12 cellular contexts compared by ENCODE assay signal in the genomic region with DNA sequence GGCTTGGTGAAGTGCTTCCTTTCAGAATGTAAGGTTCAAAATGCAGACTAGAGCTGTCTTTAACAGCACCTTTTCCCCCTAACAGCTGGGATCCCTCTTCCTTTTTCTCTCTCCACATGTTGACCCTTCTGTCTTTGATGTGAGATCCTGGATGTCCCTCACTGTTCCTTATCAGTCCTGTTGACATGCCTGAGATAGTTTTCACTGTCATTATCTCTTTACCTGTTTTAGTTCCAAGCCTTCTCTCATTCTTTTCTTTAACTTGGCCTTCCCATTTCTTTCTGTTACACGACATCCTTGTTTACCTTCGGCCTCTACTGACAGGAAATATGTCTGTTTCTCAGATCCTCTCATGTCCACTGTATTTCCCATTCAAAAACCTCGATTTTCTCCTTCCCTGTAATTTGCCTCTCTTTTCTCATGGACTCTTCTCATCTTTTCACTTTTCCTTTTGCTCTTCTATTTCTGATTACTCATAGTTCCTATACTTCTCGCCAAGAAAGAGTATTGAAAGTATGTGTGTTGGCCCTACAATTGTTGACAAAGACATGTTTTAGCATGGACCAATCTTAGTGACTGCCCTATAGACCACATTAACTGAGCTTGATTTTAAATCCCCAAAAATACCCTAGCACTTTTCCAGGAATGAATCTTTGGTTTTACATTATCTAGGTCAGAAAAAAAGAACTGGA. TPM values are rescaled to one million over a fixed set of nuclear protein-coding genes. Genes with fewer than 3 reads are reported as not detected.
DNase-seq lines count a peak whose midpoint lies in the region; ATAC-seq and TF ChIP-seq lines count a peak whose summit lies in the region.
"Had no signal": no experiment of that assay in that cellular context is flagged by ENCODE, and none has a peak within 500 bp of the region (broad histone marks: within the 10 kb centered on the region; RNA-seq: fewer than 3 reads in every experiment).

No MANE protein-coding gene starts in this region.

- H3K9me3 Mint-ChIP-seq in CD4-positive, CD25-positive, alpha-beta regulatory T cell: peaks cover 0 to 5% (median 0%) of the 10 kb centered on the region in 7 donors
- no peaks in the 10 kb centered on the region for H3K9me3 Mint-ChIP-seq in central memory CD8-positive, alpha-beta T cell

- peak overlapping the region in 1 of 3 donors; percentile 38 for H3K27ac Mint-ChIP-seq in CD4-positive, CD25-positive, alpha-beta regulatory T cell
- no peak overlapping the region for H3K27ac Mint-ChIP-seq in central memory CD8-positive, alpha-beta T cell (ENCODE audit: low read depth)

- 43% methylated on average over 4 of the region's 4 CpGs for WGBS in right lobe of liver (ENCODE audit: insufficient coverage, low coverage, low lambda C conversion rate, missing lambda C conversion rate)
- WGBS in heart right ventricle, 2 donors: 83 to 86% methylated on average over 4 of the region's 4 CpGs

- TF ChIP-seq POLR2A in right lobe of liver (IDR thresholded peaks at IDR 0.05): no peak

- TF ChIP-seq CTCF in right lobe of liver (IDR thresholded peaks at IDR 0.05): no peak
- TF ChIP-seq CTCF in heart right ventricle (IDR thresholded peaks at IDR 0.05): no peak

- peaks cover 21% of the 10 kb centered on the region for H3K4me1 ChIP-seq in CD4-positive, CD25-positive, alpha-beta regulatory T cell (ENCODE audit: control insufficient read depth, insufficient read depth, low read length, poor library complexity, severe bottlenecking)
- H3K4me1 ChIP-seq in right lobe of liver: peaks cover 0 to 48% (median 13%) of the 10 kb centered on the region in 4 donors
- peaks cover 3 to 20% (median 15%) of the 10 kb centered on the region in 9 donors for H3K4me1 ChIP-seq in heart right ventricle
- H3K4me1 ChIP-seq: BLaER1 had no signal

- H3K27ac ChIP-seq in CD4-positive, CD25-positive, alpha-beta regulatory T cell (ENCODE audit: insufficient read depth, low read length, poor library complexity, severe bottlenecking): no peak overlapping the region
- H3K27ac ChIP-seq in right lobe of liver: peak overlapping the region in 2 of 3 donors; percentile 54 to 69
- H3K27ac ChIP-seq in heart right ventricle: no peak overlapping the region
- H3K27ac ChIP-seq: BLaER1 had no signal

- no peak for DNase-seq in CD4-positive, CD25-positive, alpha-beta regulatory T cell
- DNase-seq in HT-29 (ENCODE audit: low spot score): peak; percentile 38
- DNase-seq in central memory CD8-positive, alpha-beta T cell (ENCODE audit: low spot score in 2 of 2): no peak
- no peak for DNase-seq in right lobe of liver
- DNase-seq in heart right ventricle: no peak
- no peak for DNase-seq in HPDE6-E6E7 (ENCODE audit: extremely low spot score)
- DNase-seq in stimulated activated CD4-positive, alpha-beta T cell treated with anti-CD3 and anti-CD28 coated beads, Interleukin-15, amount 100 ng/mL, for 24 hours: no peak
- DNase-seq: GDM1, SW 1271 had no signal

- H3K4me3 ChIP-seq in CD4-positive, CD25-positive, alpha-beta regulatory T cell (ENCODE audit: low read depth, low read length): no peak overlapping the region
- H3K4me3 ChIP-seq in right lobe of liver (peak overlapping the region; percentile 51 to 69 (median 58)), heart right ventricle (no peak overlapping the region)
- H3K4me3 ChIP-seq: BLaER1 had no signal

- H3K4me1 Mint-ChIP-seq in CD4-positive, CD25-positive, alpha-beta regulatory T cell: peaks cover 0 to 15% (median 11%) of the 10 kb centered on the region in 4 donors
- peaks cover 13% of the 10 kb centered on the region for H3K4me1 Mint-ChIP-seq in central memory CD8-positive, alpha-beta T cell

- peaks cover 19% of the 10 kb centered on the region for H3K27me3 Mint-ChIP-seq in CD4-positive, CD25-positive, alpha-beta regulatory T cell
- peaks cover 10% of the 10 kb centered on the region for H3K27me3 Mint-ChIP-seq in central memory CD8-positive, alpha-beta T cell

- H3K9me3 ChIP-seq in CD4-positive, CD25-positive, alpha-beta regulatory T cell (ENCODE audit: control insufficient read depth in 2 of 2, low read length in 2 of 2): no peaks in the 10 kb centered on the region
- H3K9me3 ChIP-seq in right lobe of liver (no peaks in the 10 kb centered on the region), heart right ventricle (no peaks in the 10 kb centered on the region)

- H3K36me3 Mint-ChIP-seq in CD4-positive, CD25-positive, alpha-beta regulatory T cell: no peaks in the 10 kb centered on the region
- no peaks in the 10 kb centered on the region for H3K36me3 Mint-ChIP-seq in central memory CD8-positive, alpha-beta T cell (ENCODE audit: insufficient read depth)

- peaks cover 58% of the 10 kb centered on the region for H3K27me3 ChIP-seq in CD4-positive, CD25-positive, alpha-beta regulatory T cell (ENCODE audit: control insufficient read depth, insufficient read depth, low read length)
- H3K27me3 ChIP-seq in right lobe of liver (no peaks in the 10 kb centered on the region), heart right ventricle (peaks cover 14 to 70% (median 58%) of the 10 kb centered on the region in 7 donors)

- peak overlapping the region; percentile 37 to 91 (median 78) for H3K4me3 Mint-ChIP-seq in CD4-positive, CD25-positive, alpha-beta regulatory T cell
- peak overlapping the region; percentile 33 for H3K4me3 Mint-ChIP-seq in central memory CD8-positive, alpha-beta T cell

- no peak for ATAC-seq in CD4-positive, CD25-positive, alpha-beta regulatory T cell (ENCODE audit: low read depth in 2 of 2)
- ATAC-seq in central memory CD8-positive, alpha-beta T cell (replicated peaks; ENCODE audit: extremely low read depth, poor library complexity, severe bottlenecking): no peak
- ATAC-seq in right lobe of liver (no peak), heart right ventricle (no peak), HG03354 (IDR thresholded peaks at IDR 0.05; ENCODE audit: poor library complexity, severe bottlenecking, unreplicated experiment) (no peak)

- no peaks in the 10 kb centered on the region for H3K36me3 ChIP-seq in CD4-positive, CD25-positive, alpha-beta regulatory T cell (ENCODE audit: control insufficient read depth, insufficient read depth, low read length)
- H3K36me3 ChIP-seq in right lobe of liver (no peaks in the 10 kb centered on the region), heart right ventricle (no peaks in the 10 kb centered on the region)

- intact Hi-C loops in right lobe of liver (cut with DNase I) (no loop called here), heart right ventricle (cut with DNase I) (no loop called here)

RNA-seq across cellular contexts. Expression of gene SOWAHB, which starts 1.2 kb away (rescaled TPM):
- not detected for total RNA-seq in CD4-positive, CD25-positive, alpha-beta regulatory T cell
- not detected for polyA plus RNA-seq in CD4-positive, CD25-positive, alpha-beta regulatory T cell
- total RNA-seq in HT-29 (2014; rRNA removed; shearing (Covaris generic)): 48.2 and 50.8 TPM in 2 replicates
- total RNA-seq in right lobe of liver (10 to 100 TPM in 5 of 6 experiments, 1 to 10 TPM in 1; 5.1 to 17.3 (median 15.2) TPM), heart right ventricle (under 1 TPM in 2 of 10 donors, not detected in 8; 0.07 to 0.12 TPM)
- polyA plus RNA-seq in heart right ventricle: not detected
- total RNA-seq: LHCN-M2 had no signal

RNA-seq across cellular contexts. Expression of gene SEPTIN11, which starts 50.5 kb away (rescaled TPM):
- 29.4 TPM for total RNA-seq in CD4-positive, CD25-positive, alpha-beta regulatory T cell
- polyA plus RNA-seq in CD4-positive, CD25-positive, alpha-beta regulatory T cell: 10 to 100 TPM; 17.1 to 29.7 (median 21.0) TPM
- total RNA-seq in HT-29 (2014; rRNA removed; shearing (Covaris generic)): 24.7 and 27.6 TPM in 2 replicates
- total RNA-seq in right lobe of liver (100 to 1,000 TPM in 1 of 6 experiments, 10 to 100 TPM in 5; 33.4 to 116 (median 41.8) TPM), heart right ventricle (10 to 100 TPM; 26.3 to 55.2 (median 30.6) TPM)
- polyA plus RNA-seq in heart right ventricle: 10 to 100 TPM; 11.2 to 15.9 TPM

Comparison
In these comparisons a context has a peak if more than half of its experiments do, and no peak if none do; other contexts are left out.
1. H3K27ac ChIP-seq: peak in right lobe of liver (2 of 3); none in CD4-positive, CD25-positive, alpha-beta regulatory T cell (single experiment) and heart right ventricle (0 of 10).
2. H3K4me3 ChIP-seq: peak in right lobe of liver (3 of 3); none in CD4-positive, CD25-positive, alpha-beta regulatory T cell (single experiment) and heart right ventricle (0 of 10).